ENCODE assay signal across 19 cellular contexts in genomic region chr3:126539558-126540250, GRCh38. TPM values are rescaled to one million over a fixed set of nuclear protein-coding genes. Genes with fewer than 3 reads are reported as not detected.
DNase-seq lines count a peak whose midpoint lies in the region; ATAC-seq and TF ChIP-seq lines count a peak whose summit lies in the region.
"Had no signal": no experiment of that assay in that cellular context is flagged by ENCODE, and none has a peak within 500 bp of the region (broad histone marks: within the 10 kb centered on the region; RNA-seq: fewer than 3 reads in every experiment).

No MANE protein-coding gene starts in this region.

- intact Hi-C loops in heart left ventricle (cut with DNase I) (no loop called here), left ventricle myocardium superior (cut with micrococcal nuclease) (no loop called here), uterus (cut with DNase I; ENCODE audit: low total_unique reads) (no loop called here), Caco-2 (cut with micrococcal nuclease; ENCODE audit: unreplicated experiment) (no loop called here)
- intact Hi-C loops in CD4-positive, alpha-beta memory T cell (cut with micrococcal nuclease): no loop called here

- H3K27ac ChIP-seq in heart left ventricle (peak overlapping the region in 1 of 12 donors; percentile 61), uterus (no peak overlapping the region)
- no peak overlapping the region for H3K27ac ChIP-seq in CD4-positive, alpha-beta memory T cell (ENCODE audit: low read depth, low read length)
- H3K27ac ChIP-seq: ascending aorta, colonic mucosa had no signal

- ATAC-seq in heart left ventricle (no peak), left ventricle myocardium superior (no peak)

- no peak for TF ChIP-seq POLR2A in heart left ventricle (IDR thresholded peaks at IDR 0.05)
- TF ChIP-seq POLR2A in uterus (IDR thresholded peaks at IDR 0.05): no peak

- H3K4me3 ChIP-seq in heart left ventricle (no peak overlapping the region), uterus (no peak overlapping the region), Caco-2 (ENCODE audit: low read depth, low read length) (no peak overlapping the region)
- H3K4me3 ChIP-seq in CD4-positive, alpha-beta memory T cell (ENCODE audit: low read length in 2 of 2): no peak overlapping the region
- H3K4me3 ChIP-seq: ascending aorta, colonic mucosa had no signal

- H3K4me1 ChIP-seq in heart left ventricle (peaks cover 0 to 22% (median 0%) of the 10 kb centered on the region in 12 donors), uterus (no peaks in the 10 kb centered on the region), Caco-2 (no peaks in the 10 kb centered on the region)
- H3K4me1 ChIP-seq in CD4-positive, alpha-beta memory T cell (ENCODE audit: insufficient read depth, low read length): no peaks in the 10 kb centered on the region
- H3K4me1 ChIP-seq: ascending aorta, colonic mucosa had no signal

- peaks cover 12% of the 10 kb centered on the region for H3K27me3 Mint-ChIP-seq in chondrocyte (ENCODE audit: low read depth)
- H3K27me3 Mint-ChIP-seq in neural crest cell (ENCODE audit: low read depth): peaks cover 15% of the 10 kb centered on the region
- H3K27me3 Mint-ChIP-seq in Caco-2 (ENCODE audit: insufficient read depth, unreplicated experiment): no peaks in the 10 kb centered on the region
- H3K27me3 Mint-ChIP-seq in activated CD4-positive, alpha-beta memory T cell treated with anti-CD3 and anti-CD28 coated beads, Interleukin-2, amount 10 ng/mL, durations not matched to agents 7 days and 5 days: no peaks in the 10 kb centered on the region
- H3K27me3 Mint-ChIP-seq in CD4-positive, alpha-beta memory T cell: peaks cover 8 to 9% of the 10 kb centered on the region in 2 donors
- H3K27me3 Mint-ChIP-seq: activated CD4-positive, alpha-beta T cell treated with anti-CD3 and anti-CD28 coated beads, Interleukin-2, amount 10 ng/mL, durations not matched to agents 24 days and 14 days had no signal

- DNase-seq in heart left ventricle (peak in 4 of 5 donors; percentile 7 to 42 (median 15)), left ventricle myocardium superior (no peak), chondrocyte (ENCODE audit: low spot score) (peak; percentile 43), neural crest cell (ENCODE audit: low read depth, low spot score) (no peak), uterus (peak; percentile 4 to 5), Caco-2 (no peak)
- DNase-seq in activated CD4-positive, alpha-beta memory T cell treated with anti-CD3 and anti-CD28 coated beads, Interleukin-2, amount 10 ng/mL, durations not matched to agents 7 days and 5 days: no peak
- DNase-seq in CD4-positive, alpha-beta memory T cell: no peak
- DNase-seq: activated CD4-positive, alpha-beta T cell treated with anti-CD3 and anti-CD28 coated beads, Interleukin-2, amount 10 ng/mL, durations not matched to agents 24 days and 14 days; activated T-cell treated with anti-CD3 and anti-CD28 coated beads, Interleukin-2, amount 50 U/mL, for 72 hours; colonic mucosa; NCI-H1048; NCI-H2227 treated with DMSO at 0.1 percent for 48 hours; SHP77 had no signal

- WGBS in heart left ventricle, 4 donors: 90 to 95% (median 93%) methylated on average over 10 of the region's 10 CpGs

- H3K27ac Mint-ChIP-seq in chondrocyte (ENCODE audit: unreplicated experiment) (peak overlapping the region; percentile 77), neural crest cell (ENCODE audit: unreplicated experiment) (peak overlapping the region; percentile 84), Caco-2 (ENCODE audit: unreplicated experiment) (no peak overlapping the region)
- no peak overlapping the region for H3K27ac Mint-ChIP-seq in activated CD4-positive, alpha-beta memory T cell treated with anti-CD3 and anti-CD28 coated beads, Interleukin-2, amount 10 ng/mL, durations not matched to agents 7 days and 5 days
- no peak overlapping the region for H3K27ac Mint-ChIP-seq in CD4-positive, alpha-beta memory T cell
- H3K27ac Mint-ChIP-seq: activated CD4-positive, alpha-beta T cell treated with anti-CD3 and anti-CD28 coated beads, Interleukin-2, amount 10 ng/mL, durations not matched to agents 24 days and 14 days; activated T-cell treated with anti-CD3 and anti-CD28 coated beads, Interleukin-2, amount 50 U/mL, for 72 hours had no signal

- POLR2A ChIA-PET in Caco-2 (lab: Charles Lee): no interaction called here
- POLR2A ChIA-PET in activated CD4-positive, alpha-beta memory T cell treated with anti-CD3 and anti-CD28 coated beads, Interleukin-2, amount 10 ng/mL, durations not matched to agents 7 days and 5 days (lab: Charles Lee): no interaction called here
- POLR2A ChIA-PET in CD4-positive, alpha-beta memory T cell (lab: Charles Lee; ENCODE audit: partially characterized antibody): no interaction called here

- H3K36me3 ChIP-seq in heart left ventricle (no peaks in the 10 kb centered on the region), uterus (no peaks in the 10 kb centered on the region), Caco-2 (ENCODE audit: control insufficient read depth, insufficient read depth, low read length) (peaks cover 4% of the 10 kb centered on the region; the same call in 1 of the 2 replicates)
- no peaks in the 10 kb centered on the region for H3K36me3 ChIP-seq in CD4-positive, alpha-beta memory T cell (ENCODE audit: insufficient read depth, low read length)
- H3K36me3 ChIP-seq: ascending aorta, colonic mucosa had no signal

- no peak overlapping the region for H3K4me3 Mint-ChIP-seq in chondrocyte (ENCODE audit: unreplicated experiment)
- no peak overlapping the region for H3K4me3 Mint-ChIP-seq in neural crest cell
- H3K4me3 Mint-ChIP-seq in Caco-2 (ENCODE audit: unreplicated experiment): no peak overlapping the region
- H3K4me3 Mint-ChIP-seq in activated CD4-positive, alpha-beta memory T cell treated with anti-CD3 and anti-CD28 coated beads, Interleukin-2, amount 10 ng/mL, durations not matched to agents 7 days and 5 days: no peak overlapping the region
- no peak overlapping the region for H3K4me3 Mint-ChIP-seq in CD4-positive, alpha-beta memory T cell
- H3K4me3 Mint-ChIP-seq: activated CD4-positive, alpha-beta T cell treated with anti-CD3 and anti-CD28 coated beads, Interleukin-2, amount 10 ng/mL, durations not matched to agents 24 days and 14 days; activated T-cell treated with anti-CD3 and anti-CD28 coated beads, Interleukin-2, amount 50 U/mL, for 72 hours had no signal

- TF ChIP-seq CTCF in heart left ventricle (IDR thresholded peaks at IDR 0.05) (no peak), chondrocyte (IDR thresholded peaks at IDR 0.05) (no peak), neural crest cell (conservative IDR thresholded peaks at IDR 0.05) (no peak), uterus (IDR thresholded peaks at IDR 0.05) (no peak), Caco-2 (IDR thresholded peaks at IDR 0.05; ENCODE audit: insufficient read depth in 1 of 2, low read depth in 1 of 2, low read length in 1 of 2, severe bottlenecking in 1 of 2, unreplicated experiment in 1 of 2) (no peak)

- BruUV-seq in Caco-2 (replicated peaks; lab: Mats Ljungman, UMichigan): no TSS peak

- CTCF ChIA-PET in Caco-2 (lab: Charles Lee): no interaction called here
- CTCF ChIA-PET in activated CD4-positive, alpha-beta memory T cell treated with anti-CD3 and anti-CD28 coated beads, Interleukin-2, amount 10 ng/mL, durations not matched to agents 7 days and 5 days (lab: Charles Lee): no interaction called here
- CTCF ChIA-PET in CD4-positive, alpha-beta memory T cell (lab: Charles Lee; ENCODE audit: partially characterized antibody): no interaction called here

- H3K4me1 Mint-ChIP-seq in chondrocyte (ENCODE audit: low read depth): peaks cover 13% of the 10 kb centered on the region
- no peaks in the 10 kb centered on the region for H3K4me1 Mint-ChIP-seq in neural crest cell
- no peaks in the 10 kb centered on the region for H3K4me1 Mint-ChIP-seq in Caco-2 (ENCODE audit: low read depth, unreplicated experiment)
- peaks cover 3% of the 10 kb centered on the region for H3K4me1 Mint-ChIP-seq in activated CD4-positive, alpha-beta memory T cell treated with anti-CD3 and anti-CD28 coated beads, Interleukin-2, amount 10 ng/mL, durations not matched to agents 7 days and 5 days
- H3K4me1 Mint-ChIP-seq in CD4-positive, alpha-beta memory T cell: peaks cover 0 to 2% (median 0%) of the 10 kb centered on the region in 4 donors
- H3K4me1 Mint-ChIP-seq: activated CD4-positive, alpha-beta T cell treated with anti-CD3 and anti-CD28 coated beads, Interleukin-2, amount 10 ng/mL, durations not matched to agents 24 days and 14 days had no signal

- H3K9me3 ChIP-seq in heart left ventricle (no peaks in the 10 kb centered on the region), uterus (no peaks in the 10 kb centered on the region), Caco-2 (no peaks in the 10 kb centered on the region)
- H3K9me3 ChIP-seq in CD4-positive, alpha-beta memory T cell (ENCODE audit: control insufficient read depth in 1 of 2, low read length in 2 of 2): no peaks in the 10 kb centered on the region
- H3K9me3 ChIP-seq: ascending aorta, colonic mucosa had no signal

- H3K36me3 Mint-ChIP-seq in chondrocyte (ENCODE audit: low read depth): no peaks in the 10 kb centered on the region
- no peaks in the 10 kb centered on the region for H3K36me3 Mint-ChIP-seq in neural crest cell (ENCODE audit: low read depth)
- peaks cover 4% of the 10 kb centered on the region for H3K36me3 Mint-ChIP-seq in Caco-2 (ENCODE audit: insufficient read depth, unreplicated experiment)
- H3K36me3 Mint-ChIP-seq in activated CD4-positive, alpha-beta memory T cell treated with anti-CD3 and anti-CD28 coated beads, Interleukin-2, amount 10 ng/mL, durations not matched to agents 7 days and 5 days (ENCODE audit: low read depth): no peaks in the 10 kb centered on the region
- H3K36me3 Mint-ChIP-seq in CD4-positive, alpha-beta memory T cell: no peaks in the 10 kb centered on the region

- H3K27me3 ChIP-seq in heart left ventricle (peaks cover 0 to 49% (median 15%) of the 10 kb centered on the region in 9 donors), uterus (no peaks in the 10 kb centered on the region), Caco-2 (replicated peaks; ENCODE audit: control insufficient read depth, insufficient read depth, low read length) (no peaks in the 10 kb centered on the region)
- H3K27me3 ChIP-seq in CD4-positive, alpha-beta memory T cell (ENCODE audit: insufficient read depth, low read length): no peaks in the 10 kb centered on the region
- H3K27me3 ChIP-seq: colonic mucosa had no signal

- H3K9me3 Mint-ChIP-seq in chondrocyte (ENCODE audit: low read depth) (no peaks in the 10 kb centered on the region), neural crest cell (no peaks in the 10 kb centered on the region), Caco-2 (ENCODE audit: unreplicated experiment) (peaks cover 10% of the 10 kb centered on the region)
- peaks cover 4% of the 10 kb centered on the region for H3K9me3 Mint-ChIP-seq in activated CD4-positive, alpha-beta memory T cell treated with anti-CD3 and anti-CD28 coated beads, Interleukin-2, amount 10 ng/mL, durations not matched to agents 7 days and 5 days
- peaks cover 0 to 3% (median 0%) of the 10 kb centered on the region in 8 donors for H3K9me3 Mint-ChIP-seq in CD4-positive, alpha-beta memory T cell
- H3K9me3 Mint-ChIP-seq: activated CD4-positive, alpha-beta T cell treated with anti-CD3 and anti-CD28 coated beads, Interleukin-2, amount 10 ng/mL, durations not matched to agents 24 days and 14 days had no signal

RNA-seq across cellular contexts. Expression of gene CHST13, which starts 15.7 kb away (rescaled TPM):
- total RNA-seq in heart left ventricle: 1 to 10 TPM in 1 of 9 donors, under 1 TPM in 7, not detected in 1; 0.30 to 2.3 (median 0.48) TPM
- under 1 TPM; 0.07 to 0.15 TPM for polyA plus RNA-seq in heart left ventricle
- 0.45 TPM for total RNA-seq in left ventricle myocardium superior
- not detected in 3 replicates for total RNA-seq in chondrocyte
- 0.19 TPM in 1 of 2 replicates, not detected in the other for total RNA-seq in neural crest cell
- under 1 TPM in 2 of 4 donors, not detected in 2; 0.24 to 0.62 TPM for total RNA-seq in uterus
- 17.0 and 25.3 TPM in 2 replicates for total RNA-seq in Caco-2 (2022)
- total RNA-seq in activated CD4-positive, alpha-beta memory T cell treated with anti-CD3 and anti-CD28 coated beads, Interleukin-2, amount 10 ng/mL, durations not matched to agents 7 days and 5 days: not detected
- under 1 TPM; 0.23 to 0.42 TPM for total RNA-seq in CD4-positive, alpha-beta memory T cell
- not detected for polyA plus RNA-seq in CD4-positive, alpha-beta memory T cell
- total RNA-seq: activated CD4-positive, alpha-beta T cell treated with anti-CD3 and anti-CD28 coated beads, Interleukin-2, amount 10 ng/mL, durations not matched to agents 24 days and 14 days; activated T-cell treated with anti-CD3 and anti-CD28 coated beads, Interleukin-2, amount 50 U/mL, for 72 hours; ascending aorta; temporal lobe had no signal

RNA-seq across cellular contexts. Expression of gene C3orf22, which starts 19.0 kb away (rescaled TPM):
- not detected for total RNA-seq in heart left ventricle
- polyA plus RNA-seq in heart left ventricle: not detected
- total RNA-seq in left ventricle myocardium superior: not detected
- total RNA-seq in chondrocyte: not detected in 3 replicates
- not detected in 2 replicates for total RNA-seq in neural crest cell
- total RNA-seq in uterus: not detected
- not detected in 2 replicates for total RNA-seq in Caco-2 (2022)
- not detected for total RNA-seq in activated CD4-positive, alpha-beta memory T cell treated with anti-CD3 and anti-CD28 coated beads, Interleukin-2, amount 10 ng/mL, durations not matched to agents 7 days and 5 days
- not detected for total RNA-seq in CD4-positive, alpha-beta memory T cell
- polyA plus RNA-seq in CD4-positive, alpha-beta memory T cell: not detected
- total RNA-seq: activated CD4-positive, alpha-beta T cell treated with anti-CD3 and anti-CD28 coated beads, Interleukin-2, amount 10 ng/mL, durations not matched to agents 24 days and 14 days; activated T-cell treated with anti-CD3 and anti-CD28 coated beads, Interleukin-2, amount 50 U/mL, for 72 hours; ascending aorta; colonic mucosa; mucosa of gallbladder; temporal lobe had no signal
- polyA plus RNA-seq: esophagus had no signal

RNA-seq across cellular contexts. Expression of gene UROC1, which starts 22.1 kb away (rescaled TPM):
- not detected for total RNA-seq in heart left ventricle
- polyA plus RNA-seq in heart left ventricle: not detected
- not detected for total RNA-seq in left ventricle myocardium superior
- total RNA-seq in chondrocyte: 0.15 TPM in 1 of 3 replicates, not detected in the others
- total RNA-seq in neural crest cell: not detected in 2 replicates
- under 1 TPM in 1 of 4 donors, not detected in 3; 0.07 TPM for total RNA-seq in uterus
- not detected in 2 replicates for total RNA-seq in Caco-2 (2022)
- not detected for total RNA-seq in activated CD4-positive, alpha-beta memory T cell treated with anti-CD3 and anti-CD28 coated beads, Interleukin-2, amount 10 ng/mL, durations not matched to agents 7 days and 5 days
- total RNA-seq in CD4-positive, alpha-beta memory T cell: not detected
- not detected for polyA plus RNA-seq in CD4-positive, alpha-beta memory T cell
- total RNA-seq: activated CD4-positive, alpha-beta T cell treated with anti-CD3 and anti-CD28 coated beads, Interleukin-2, amount 10 ng/mL, durations not matched to agents 24 days and 14 days; activated T-cell treated with anti-CD3 and anti-CD28 coated beads, Interleukin-2, amount 50 U/mL, for 72 hours; ascending aorta; colonic mucosa; progenitor cell of endocrine pancreas; temporal lobe had no signal
- polyA plus RNA-seq: esophagus had no signal

Comparison
In these comparisons a context has a peak if more than half of its experiments do, and no peak if none do; other contexts are left out.
1. DNase-seq: peak in heart left ventricle (4 of 5), chondrocyte (single experiment) and uterus (2 of 2); none in left ventricle myocardium superior (single experiment), neural crest cell (single experiment), Caco-2 (0 of 2), activated CD4-positive, alpha-beta memory T cell treated with anti-CD3 and anti-CD28 coated beads, Interleukin-2, amount 10 ng/mL, durations not matched to agents 7 days and 5 days (single experiment) and CD4-positive, alpha-beta memory T cell (0 of 5).
2. H3K27ac Mint-ChIP-seq: peak in chondrocyte (single experiment) and neural crest cell (single experiment); none in Caco-2 (single experiment), activated CD4-positive, alpha-beta memory T cell treated with anti-CD3 and anti-CD28 coated beads, Interleukin-2, amount 10 ng/mL, durations not matched to agents 7 days and 5 days (single experiment) and CD4-positive, alpha-beta memory T cell (0 of 7).